Comparison of ENCODE assay signal across 1 cellular context in the genomic region with DNA sequence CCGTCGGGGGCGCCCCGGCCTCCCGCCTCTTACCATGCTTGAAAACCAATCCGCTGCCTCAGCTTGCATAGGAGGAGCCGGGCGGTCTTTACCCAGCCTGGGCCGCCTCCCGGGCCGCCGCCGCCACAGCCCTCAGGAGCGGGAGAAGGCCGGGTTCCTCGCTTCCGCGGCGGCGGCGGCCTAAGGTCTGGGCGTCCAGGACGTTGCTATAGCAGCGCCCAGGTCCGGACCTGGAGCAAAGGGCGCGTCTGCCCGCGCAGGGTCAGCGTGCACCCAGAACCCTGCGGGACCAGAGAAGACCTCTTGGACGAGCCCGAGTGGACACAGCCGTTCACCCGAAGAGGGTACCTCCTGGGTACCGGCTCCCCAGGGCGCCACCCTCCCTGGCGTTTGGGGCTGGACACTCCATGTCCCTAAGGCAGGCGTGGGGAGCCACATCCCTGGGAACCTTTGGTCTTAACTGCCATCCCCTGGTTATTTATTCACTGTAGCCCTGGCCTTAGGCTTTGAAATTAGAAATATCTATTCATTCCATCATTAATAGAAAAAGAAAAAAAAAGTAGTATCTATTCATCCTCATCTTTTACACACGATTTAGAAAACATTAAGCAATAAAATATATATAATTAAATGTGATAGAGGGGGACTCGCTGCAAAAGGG.
TF ChIP-seq lines count a peak whose summit lies in the region.

No MANE protein-coding gene starts in this region.

TF ChIP-seq in IMR-90, 13 proteins besides CTCF, POLR2A, EP300 and RAD21 (continued from another document):
- TF ChIP-seq, protein P1, sequence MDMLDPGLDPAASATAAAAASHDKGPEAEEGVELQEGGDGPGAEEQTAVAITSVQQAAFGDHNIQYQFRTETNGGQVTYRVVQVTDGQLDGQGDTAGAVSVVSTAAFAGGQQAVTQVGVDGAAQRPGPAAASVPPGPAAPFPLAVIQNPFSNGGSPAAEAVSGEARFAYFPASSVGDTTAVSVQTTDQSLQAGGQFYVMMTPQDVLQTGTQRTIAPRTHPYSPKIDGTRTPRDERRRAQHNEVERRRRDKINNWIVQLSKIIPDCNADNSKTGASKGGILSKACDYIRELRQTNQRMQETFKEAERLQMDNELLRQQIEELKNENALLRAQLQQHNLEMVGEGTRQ (IDR thresholded peaks at IDR 0.05; ENCODE audit: low read depth, low read length): no peak
- TF ChIP-seq FOS (IDR thresholded peaks at IDR 0.05; ENCODE audit: low read depth, low read length): no peak
- TF ChIP-seq NFE2L2 (IDR thresholded peaks at IDR 0.05; ENCODE audit: low read depth, low read length): no peak
- no peak for TF ChIP-seq RFX5 (IDR thresholded peaks at IDR 0.05; ENCODE audit: low read depth, low read length)
- TF ChIP-seq BHLHE40 (IDR thresholded peaks at IDR 0.05; ENCODE audit: low read depth, low read length): no peak
- no peak for TF ChIP-seq RCOR1 (IDR thresholded peaks at IDR 0.05; ENCODE audit: insufficient replicate concordance, low read length)
- no peak for TF ChIP-seq MXI1 (IDR thresholded peaks at IDR 0.05; ENCODE audit: borderline replicate concordance, low read depth, low read length)
- TF ChIP-seq CHD1 (IDR thresholded peaks at IDR 0.05; ENCODE audit: low read depth, low read length): no peak
- TF ChIP-seq, protein P2, sequence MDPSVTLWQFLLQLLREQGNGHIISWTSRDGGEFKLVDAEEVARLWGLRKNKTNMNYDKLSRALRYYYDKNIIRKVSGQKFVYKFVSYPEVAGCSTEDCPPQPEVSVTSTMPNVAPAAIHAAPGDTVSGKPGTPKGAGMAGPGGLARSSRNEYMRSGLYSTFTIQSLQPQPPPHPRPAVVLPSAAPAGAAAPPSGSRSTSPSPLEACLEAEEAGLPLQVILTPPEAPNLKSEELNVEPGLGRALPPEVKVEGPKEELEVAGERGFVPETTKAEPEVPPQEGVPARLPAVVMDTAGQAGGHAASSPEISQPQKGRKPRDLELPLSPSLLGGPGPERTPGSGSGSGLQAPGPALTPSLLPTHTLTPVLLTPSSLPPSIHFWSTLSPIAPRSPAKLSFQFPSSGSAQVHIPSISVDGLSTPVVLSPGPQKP (IDR thresholded peaks at IDR 0.05; ENCODE audit: borderline replicate concordance, low read depth, low read length): no peak
- TF ChIP-seq MAZ (IDR thresholded peaks at IDR 0.05; ENCODE audit: borderline replicate concordance, low read depth, low read length): no peak
- no peak for TF ChIP-seq MAFK (IDR thresholded peaks at IDR 0.05; ENCODE audit: low read depth, low read length)
